In the genomic region with DNA sequence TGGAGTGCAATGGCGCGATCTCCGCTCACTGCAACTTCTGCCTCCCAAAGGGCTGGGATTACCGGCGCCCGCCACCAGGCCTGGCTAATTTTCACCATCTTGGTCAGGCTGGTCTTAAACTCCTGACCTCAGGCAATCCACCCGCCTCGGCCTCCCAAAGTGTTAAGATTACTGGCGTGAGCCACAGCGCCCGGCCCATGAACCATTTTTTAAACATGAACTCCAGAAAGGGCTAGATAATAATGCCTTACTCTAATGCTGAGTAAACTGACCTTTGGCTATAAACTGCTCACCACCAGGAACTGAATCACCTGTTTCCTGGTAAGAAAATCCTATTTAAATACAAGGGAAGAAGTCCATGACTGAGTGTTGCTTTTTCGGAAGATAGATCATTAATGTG, we compare ENCODE assay signal across 31 cellular contexts. TPM values are rescaled to one million over a fixed set of nuclear protein-coding genes. Genes with fewer than 3 reads are reported as not detected.
DNase-seq lines count a peak whose midpoint lies in the region; ATAC-seq, FAIRE-seq and TF ChIP-seq lines count a peak whose summit lies in the region.
"Had no signal": no experiment of that assay in that cellular context is flagged by ENCODE, and none has a peak within 500 bp of the region (broad histone marks: within the 10 kb centered on the region; RNA-seq: fewer than 3 reads in every experiment).

No MANE protein-coding gene starts in this region.

- no peak overlapping the region for H3K27ac ChIP-seq in GM23338 (ENCODE audit: low read depth)
- no peak overlapping the region for H3K27ac ChIP-seq in astrocyte (ENCODE audit: low read depth, low read length)
- peak overlapping the region; percentile 17 to 47 for H3K27ac ChIP-seq in kidney (ENCODE audit: low read depth in 2 of 2, low read length in 2 of 2)
- no peak overlapping the region for H3K27ac ChIP-seq in small intestine (ENCODE audit: low read depth in 1 of 2, low read length in 1 of 2)
- no peak overlapping the region for H3K27ac ChIP-seq in caudate nucleus (ENCODE audit: low read depth, low read length)
- H3K27ac ChIP-seq: heart left ventricle, neural progenitor cell, sigmoid colon, SJCRH30, upper lobe of right lung had no signal

- H3K4me3 Mint-ChIP-seq in GM23338: no peak overlapping the region
- no peak overlapping the region for H3K4me3 Mint-ChIP-seq in astrocyte (ENCODE audit: unreplicated experiment)
- H3K4me3 Mint-ChIP-seq in activated T-cell treated with anti-CD3 and anti-CD28 coated beads, Interleukin-2, amount 50 U/mL, for 4 hours: no peak overlapping the region
- H3K4me3 Mint-ChIP-seq: activated naive CD8-positive, alpha-beta T cell; central memory CD8-positive, alpha-beta T cell; neural progenitor cell; stimulated activated naive B cell treated with anti-CD40 and anti-IgM and Interleukin-4, amounts not matched to agents 10 μg/mL and 1 μg/mL and 100 μg/mL, for 72 hours; WTC11 had no signal

- H3K27me3 ChIP-seq in GM23338 (ENCODE audit: insufficient read depth): no peaks in the 10 kb centered on the region
- no peaks in the 10 kb centered on the region for H3K27me3 ChIP-seq in astrocyte (ENCODE audit: insufficient read depth, low read length)
- H3K27me3 ChIP-seq in small intestine (ENCODE audit: control insufficient read depth in 2 of 2, insufficient read depth in 2 of 2, low read length in 2 of 2): no peaks in the 10 kb centered on the region
- no peaks in the 10 kb centered on the region for H3K27me3 ChIP-seq in H7 (ENCODE audit: control insufficient read depth, insufficient read depth, low read length)
- H3K27me3 ChIP-seq: heart left ventricle, neural progenitor cell, sigmoid colon, upper lobe of right lung had no signal

- H3K27me3 Mint-ChIP-seq in GM23338 (ENCODE audit: insufficient read depth, low read depth, poor library complexity) (no peaks in the 10 kb centered on the region), astrocyte (ENCODE audit: low read depth, unreplicated experiment) (no peaks in the 10 kb centered on the region)
- no peaks in the 10 kb centered on the region for H3K27me3 Mint-ChIP-seq in activated T-cell treated with anti-CD3 and anti-CD28 coated beads, Interleukin-2, amount 50 U/mL, for 4 hours (ENCODE audit: low read depth)
- H3K27me3 Mint-ChIP-seq: central memory CD8-positive, alpha-beta T cell had no signal

- no peaks in the 10 kb centered on the region for H3K9me2 ChIP-seq in GM23338 (ENCODE audit: insufficient read depth)

- H3K9me3 ChIP-seq in astrocyte (ENCODE audit: insufficient read depth, low read depth, low read length) (no peaks in the 10 kb centered on the region), kidney (ENCODE audit: control insufficient read depth in 1 of 2, low read length in 2 of 2) (no peaks in the 10 kb centered on the region), small intestine (ENCODE audit: control insufficient read depth, low read depth) (no peaks in the 10 kb centered on the region)
- H3K9me3 ChIP-seq: heart left ventricle, sigmoid colon, SJCRH30, upper lobe of right lung had no signal

- no peaks in the 10 kb centered on the region for H3K9me3 Mint-ChIP-seq in GM23338
- H3K9me3 Mint-ChIP-seq in astrocyte (ENCODE audit: unreplicated experiment): no peaks in the 10 kb centered on the region
- no peaks in the 10 kb centered on the region for H3K9me3 Mint-ChIP-seq in activated T-cell treated with anti-CD3 and anti-CD28 coated beads, Interleukin-2, amount 50 U/mL, for 4 hours
- H3K9me3 Mint-ChIP-seq: activated T-helper 2 cell treated with anti-CD3 and anti-CD28 coated beads, Interferon-gamma antibody, Interleukin-2, Interleukin-4, amounts not matched to agents 10 μg/mL and 5 μg/mL and 100 μg/mL, durations not matched to agents 14 hours and 24 hours and 36 hours; central memory CD8-positive, alpha-beta T cell; neural progenitor cell; stimulated activated naive B cell treated with anti-CD40 and anti-IgM and Interleukin-4, amounts not matched to agents 10 μg/mL and 1 μg/mL and 100 μg/mL, for 72 hours; WTC11 had no signal

- intact Hi-C loops in kidney (cut with DNase I): no loop called here

- H3K4me1 ChIP-seq in GM23338 (ENCODE audit: insufficient read depth): peaks cover 4% of the 10 kb centered on the region; the same call in 1 of the 2 replicates
- H3K4me1 ChIP-seq in astrocyte (ENCODE audit: insufficient read depth, low read length): peaks cover 16% of the 10 kb centered on the region
- no peaks in the 10 kb centered on the region for H3K4me1 ChIP-seq in kidney (ENCODE audit: control insufficient read depth in 1 of 2, insufficient read depth in 1 of 2, low read depth in 1 of 2, low read length in 2 of 2)
- no peaks in the 10 kb centered on the region for H3K4me1 ChIP-seq in small intestine (ENCODE audit: control insufficient read depth in 2 of 2, insufficient read depth in 1 of 2, low read depth in 1 of 2, low read length in 1 of 2)
- H3K4me1 ChIP-seq: neural progenitor cell, upper lobe of right lung had no signal

- H4K20me1 ChIP-seq in GM23338 (replicated peaks; ENCODE audit: insufficient read depth) (no peaks in the 10 kb centered on the region), astrocyte (ENCODE audit: insufficient read depth, low read length) (no peaks in the 10 kb centered on the region)

- H3K9ac ChIP-seq in astrocyte (ENCODE audit: low read length) (no peak overlapping the region), kidney (ENCODE audit: low read length in 2 of 2) (no peak overlapping the region)
- H3K9ac ChIP-seq: neural progenitor cell had no signal

- ATAC-seq in GM23338: no peak
- ATAC-seq in activated T-cell treated with anti-CD3 and anti-CD28 coated beads, Interleukin-2, amount 50 U/mL, for 4 hours: no peak
- ATAC-seq: heart left ventricle; left cardiac atrium; Panc1; stimulated activated naive B cell treated with anti-CD40 and anti-IgM and Interleukin-4, amounts not matched to agents 10 μg/mL and 1 μg/mL and 100 μg/mL, for 72 hours; upper lobe of right lung had no signal

- 63 to 79% (median 68%) methylated on average over 12 of the region's 12 CpGs for WGBS in small intestine, 3 donors

- TF ChIP-seq CTCF in GM23338 (conservative IDR thresholded peaks at IDR 0.05; ENCODE audit: low read depth in 2 of 2) (no peak), astrocyte (IDR thresholded peaks at IDR 0.05; ENCODE audit: insufficient read depth, low read depth, low read length) (no peak), kidney (IDR thresholded peaks at IDR 0.05; ENCODE audit: borderline replicate concordance, extremely low read depth, insufficient read depth) (no peak)

- DNase-seq in GM23338 (ENCODE audit: low spot score) (no peak), astrocyte (ENCODE audit: low read depth) (peak; percentile 27), kidney (no peak), small intestine (peak; percentile 13), caudate nucleus (lab: John Stamatoyannopoulos, UW) (no peak), H7 (no peak)
- no peak for DNase-seq in activated T-cell treated with anti-CD3 and anti-CD28 coated beads, Interleukin-2, amount 50 U/mL, for 4 hours
- DNase-seq: activated CD4-positive, alpha-beta T cell treated with anti-CD3 and anti-CD28 coated beads, Interleukin-2, amount 50 U/mL, for 48 hours; anterior cingulate cortex; C1 segment of cervical spinal cord; EL; erythroblast; foreskin fibroblast; heart left ventricle; left cardiac atrium; MM.1S; NCI-H2029; NCI-H526; posterior cingulate gyrus; sigmoid colon; SJCRH30; stimulated activated CD4-positive, alpha-beta T cell treated with anti-CD3 and anti-CD28 coated beads, Interleukin-4, amount 100 ng/mL, for 4 hours; stimulated activated naive B cell treated with anti-CD40 and anti-IgM and Interleukin-4, amounts not matched to agents 10 μg/mL and 1 μg/mL and 100 μg/mL, for 72 hours; upper lobe of right lung had no signal

- H2AFZ ChIP-seq in GM23338: peak overlapping the region; percentile 69
- no peak overlapping the region for H2AFZ ChIP-seq in astrocyte (ENCODE audit: low read depth, low read length)

- H3K36me3 ChIP-seq in GM23338 (ENCODE audit: insufficient read depth) (no peaks in the 10 kb centered on the region), astrocyte (ENCODE audit: insufficient read depth, low read length) (no peaks in the 10 kb centered on the region), kidney (ENCODE audit: control insufficient read depth in 1 of 2, insufficient read depth in 2 of 2, low read length in 2 of 2) (no peaks in the 10 kb centered on the region), small intestine (ENCODE audit: control insufficient read depth in 2 of 2, insufficient read depth in 2 of 2, low read length in 2 of 2) (no peaks in the 10 kb centered on the region), H7 (replicated peaks; ENCODE audit: control insufficient read depth, insufficient read depth, low read length) (no peaks in the 10 kb centered on the region)
- H3K36me3 ChIP-seq: heart left ventricle, neural progenitor cell, sigmoid colon, SJCRH30, upper lobe of right lung had no signal

- no peaks in the 10 kb centered on the region for H3K79me2 ChIP-seq in GM23338 (replicated peaks; ENCODE audit: insufficient read depth)
- no peaks in the 10 kb centered on the region for H3K79me2 ChIP-seq in astrocyte (ENCODE audit: insufficient read depth, low read length)

- peaks cover 4% of the 10 kb centered on the region; the same call in 2 of the 3 replicates for H3K4me1 Mint-ChIP-seq in GM23338
- H3K4me1 Mint-ChIP-seq in astrocyte (ENCODE audit: low read depth, unreplicated experiment): peaks cover 10% of the 10 kb centered on the region
- no peaks in the 10 kb centered on the region for H3K4me1 Mint-ChIP-seq in activated T-cell treated with anti-CD3 and anti-CD28 coated beads, Interleukin-2, amount 50 U/mL, for 4 hours (ENCODE audit: low read depth)
- H3K4me1 Mint-ChIP-seq: central memory CD8-positive, alpha-beta T cell; neural progenitor cell; stimulated activated naive B cell treated with anti-CD40 and anti-IgM and Interleukin-4, amounts not matched to agents 10 μg/mL and 1 μg/mL and 100 μg/mL, for 72 hours had no signal

- H3F3A ChIP-seq in GM23338 (replicated peaks; ENCODE audit: low read depth): no peaks in the 10 kb centered on the region

- H3K4me2 ChIP-seq in GM23338: no peak overlapping the region
- no peak overlapping the region for H3K4me2 ChIP-seq in astrocyte (ENCODE audit: low read length)
- H3K4me2 ChIP-seq: neural progenitor cell had no signal

- H3K36me3 Mint-ChIP-seq in GM23338 (ENCODE audit: low read depth) (no peaks in the 10 kb centered on the region), astrocyte (ENCODE audit: low read depth, unreplicated experiment) (no peaks in the 10 kb centered on the region)
- no peaks in the 10 kb centered on the region for H3K36me3 Mint-ChIP-seq in activated T-cell treated with anti-CD3 and anti-CD28 coated beads, Interleukin-2, amount 50 U/mL, for 4 hours (ENCODE audit: insufficient read depth)
- H3K36me3 Mint-ChIP-seq: activated naive CD8-positive, alpha-beta T cell; neural progenitor cell; stimulated activated naive B cell treated with anti-CD40 and anti-IgM and Interleukin-4, amounts not matched to agents 10 μg/mL and 1 μg/mL and 100 μg/mL, for 72 hours; WTC11 had no signal

- FAIRE-seq in astrocyte (lab: Jason Lieb, UNC): no peak
- FAIRE-seq in kidney (lab: Jason Lieb, UNC): no peak
- FAIRE-seq in small intestine (lab: Jason Lieb, UNC): no peak
- FAIRE-seq: GM12891 had no signal

- no peak overlapping the region for H3K27ac Mint-ChIP-seq in GM23338
- H3K27ac Mint-ChIP-seq in astrocyte (ENCODE audit: unreplicated experiment): no peak overlapping the region
- H3K27ac Mint-ChIP-seq: activated naive CD8-positive, alpha-beta T cell; activated T-helper 2 cell treated with anti-CD3 and anti-CD28 coated beads, Interferon-gamma antibody, Interleukin-2, Interleukin-4, amounts not matched to agents 10 μg/mL and 5 μg/mL and 100 μg/mL, durations not matched to agents 14 hours and 24 hours and 36 hours; neural progenitor cell; stimulated activated naive B cell treated with anti-CD40 and anti-IgM and Interleukin-4, amounts not matched to agents 10 μg/mL and 1 μg/mL and 100 μg/mL, for 72 hours; WTC11 had no signal

- H3K4me3 ChIP-seq in GM23338: no peak overlapping the region
- no peak overlapping the region for H3K4me3 ChIP-seq in astrocyte (ENCODE audit: insufficient read depth, low read depth, low read length)
- H3K4me3 ChIP-seq in kidney (ENCODE audit: low read length in 2 of 2): peak overlapping the region; percentile 34 to 54
- no peak overlapping the region for H3K4me3 ChIP-seq in small intestine (ENCODE audit: low read depth in 1 of 2, low read length in 2 of 2)
- no peak overlapping the region for H3K4me3 ChIP-seq in H7 (ENCODE audit: insufficient read depth, low read depth, low read length)
- H3K4me3 ChIP-seq: heart left ventricle, neural progenitor cell, sigmoid colon, SJCRH30, upper lobe of right lung had no signal

RNA-seq across cellular contexts. Expression of a gene that starts 23.2 kb away (rescaled TPM):
- 2.6 and 8.4 TPM in 2 replicates for total RNA-seq in GM23338 (2014; rRNA removed; shearing (Covaris generic))
- polyA plus RNA-seq in GM23338 (2016; fragmentation: Nextera tagmentation; extraction: Ambion mirVana) (6.0 and 6.4 TPM in 2 replicates), kidney (ENCODE audit: insufficient read depth, low read depth, low replicate concordance) (138 TPM), small intestine (10 to 100 TPM in 1 of 3 donors, 1 to 10 TPM in 2; 1.1 to 11.6 (median 8.1) TPM)
- total RNA-seq in astrocyte (76.8 and 84.5 TPM in 2 replicates), kidney (199 TPM)
- total RNA-seq in activated T-cell treated with anti-CD3 and anti-CD28 coated beads, Interleukin-2, amount 50 U/mL, for 4 hours: under 1 TPM; 0.32 to 0.61 (median 0.52) TPM
- total RNA-seq in H7 (2014; rRNA removed; shearing (Covaris generic)): 2.7 and 3.7 TPM in 2 replicates
- total RNA-seq: activated T-helper 2 cell treated with anti-CD3 and anti-CD28 coated beads, Interferon-gamma antibody, Interleukin-2, Interleukin-4, amounts not matched to agents 10 μg/mL and 5 μg/mL and 100 μg/mL, durations not matched to agents 14 hours and 24 hours and 36 hours had no signal

Comparison
In these comparisons a context has a peak if more than half of its experiments do, and no peak if none do; other contexts are left out.
1. DNase-seq: peak in astrocyte (single experiment) and small intestine (single experiment); none in GM23338 (single experiment), kidney (single experiment), activated T-cell treated with anti-CD3 and anti-CD28 coated beads, Interleukin-2, amount 50 U/mL, for 4 hours (single experiment), caudate nucleus (0 of 61) and H7 (single experiment).
2. H3K27ac ChIP-seq: peak in kidney (2 of 2); none in GM23338 (single experiment), astrocyte (single experiment), small intestine (0 of 2) and caudate nucleus (single experiment).
3. H3K4me3 ChIP-seq: peak in kidney (2 of 2); none in GM23338 (single experiment), astrocyte (single experiment), small intestine (0 of 2) and H7 (single experiment).